Comparison of ENCODE assay signal across 20 cellular contexts in the genomic region with DNA sequence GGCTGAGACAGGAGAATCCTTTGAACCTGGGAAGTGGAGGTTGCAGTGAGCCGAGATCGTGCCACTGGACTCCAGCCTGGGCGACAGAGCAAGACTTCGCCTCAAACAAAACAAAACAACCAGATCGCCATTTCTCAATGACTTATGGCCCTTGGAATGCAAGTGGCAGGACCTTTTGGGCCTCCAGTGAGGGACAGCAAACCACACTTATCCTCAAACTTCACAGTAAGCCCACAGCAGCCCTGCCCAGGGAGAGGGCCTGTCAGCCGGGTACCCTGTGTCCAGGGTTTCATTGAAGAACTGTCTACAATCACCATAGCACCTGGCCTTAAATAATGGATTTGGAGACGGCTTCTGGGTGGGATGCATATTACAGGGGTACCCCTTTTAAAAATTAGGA. TPM values are rescaled to one million over a fixed set of nuclear protein-coding genes. Genes with fewer than 3 reads are reported as not detected.
DNase-seq lines count a peak whose midpoint lies in the region; ATAC-seq and TF ChIP-seq lines count a peak whose summit lies in the region.
"Had no signal": no experiment of that assay in that cellular context is flagged by ENCODE, and none has a peak within 500 bp of the region (broad histone marks: within the 10 kb centered on the region; RNA-seq: fewer than 3 reads in every experiment).

No MANE protein-coding gene starts in this region.

- peaks cover 0 to 4% of the 10 kb centered on the region in 2 donors for H3K36me3 Mint-ChIP-seq in activated T-cell treated with anti-CD3 and anti-CD28 coated beads, Interleukin-2, amount 50 U/mL, for 72 hours (ENCODE audit: insufficient read depth in 2 of 2)
- H3K36me3 Mint-ChIP-seq in memory B cell (peaks cover 14% of the 10 kb centered on the region), type B pancreatic cell (peaks cover 12% of the 10 kb centered on the region)
- H3K36me3 Mint-ChIP-seq: naive B cell had no signal

- no peaks in the 10 kb centered on the region for H3K9me3 Mint-ChIP-seq in activated T-cell treated with anti-CD3 and anti-CD28 coated beads, Interleukin-2, amount 50 U/mL, for 72 hours
- no peaks in the 10 kb centered on the region for H3K9me3 Mint-ChIP-seq in memory B cell
- no peaks in the 10 kb centered on the region for H3K9me3 Mint-ChIP-seq in type B pancreatic cell
- H3K9me3 Mint-ChIP-seq: activated CD4-positive, alpha-beta T cell treated with anti-CD3 and anti-CD28 coated beads, Interleukin-2, amount 10 ng/mL, durations not matched to agents 24 days and 14 days; activated naive CD4-positive, alpha-beta T cell treated with anti-CD3 and anti-CD28 coated beads for 36 hours; effector memory CD8-positive, alpha-beta T cell; naive B cell had no signal

- TF ChIP-seq CTCF in VCaP (conservative IDR thresholded peaks at IDR 0.05) (no peak), type B pancreatic cell (conservative IDR thresholded peaks at IDR 0.05) (no peak)

- ATAC-seq in activated T-cell treated with anti-CD3 and anti-CD28 coated beads, Interleukin-2, amount 50 U/mL, for 72 hours (replicated peaks in 1 of 2) = no peak
- no peak for ATAC-seq in memory B cell (ENCODE audit: low read depth)
- ATAC-seq in HG03045 (IDR thresholded peaks at IDR 0.05; ENCODE audit: unreplicated experiment) = no peak
- ATAC-seq: effector memory CD8-positive, alpha-beta T cell; lower lobe of right lung; pancreas had no signal

- no peaks in the 10 kb centered on the region for H3K27me3 Mint-ChIP-seq in activated T-cell treated with anti-CD3 and anti-CD28 coated beads, Interleukin-2, amount 50 U/mL, for 72 hours (ENCODE audit: low read depth)
- no peaks in the 10 kb centered on the region for H3K27me3 Mint-ChIP-seq in memory B cell
- H3K27me3 Mint-ChIP-seq in type B pancreatic cell = no peaks in the 10 kb centered on the region
- H3K27me3 Mint-ChIP-seq: activated CD4-positive, alpha-beta T cell treated with anti-CD3 and anti-CD28 coated beads, Interleukin-2, amount 10 ng/mL, durations not matched to agents 24 days and 14 days; effector memory CD8-positive, alpha-beta T cell; naive B cell had no signal

- H3K4me1 Mint-ChIP-seq in activated T-cell treated with anti-CD3 and anti-CD28 coated beads, Interleukin-2, amount 50 U/mL, for 72 hours (ENCODE audit: low read depth) = peaks cover 7% of the 10 kb centered on the region
- no peaks in the 10 kb centered on the region for H3K4me1 Mint-ChIP-seq in memory B cell
- no peaks in the 10 kb centered on the region for H3K4me1 Mint-ChIP-seq in type B pancreatic cell (ENCODE audit: unreplicated experiment)

- peak overlapping the region; percentile 27 for H3K27ac Mint-ChIP-seq in activated T-cell treated with anti-CD3 and anti-CD28 coated beads, Interleukin-2, amount 50 U/mL, for 72 hours
- peak overlapping the region; percentile 68 for H3K27ac Mint-ChIP-seq in memory B cell
- H3K27ac Mint-ChIP-seq in type B pancreatic cell = peak overlapping the region; percentile 26
- H3K27ac Mint-ChIP-seq: activated CD4-positive, alpha-beta T cell treated with anti-CD3 and anti-CD28 coated beads, Interleukin-2, amount 10 ng/mL, durations not matched to agents 24 days and 14 days had no signal

- no peak overlapping the region for H3K4me3 Mint-ChIP-seq in activated T-cell treated with anti-CD3 and anti-CD28 coated beads, Interleukin-2, amount 50 U/mL, for 72 hours
- H3K4me3 Mint-ChIP-seq in memory B cell = no peak overlapping the region
- no peak overlapping the region for H3K4me3 Mint-ChIP-seq in type B pancreatic cell
- H3K4me3 Mint-ChIP-seq: activated CD4-positive, alpha-beta T cell treated with anti-CD3 and anti-CD28 coated beads, Interleukin-2, amount 10 ng/mL, durations not matched to agents 24 days and 14 days; activated naive CD4-positive, alpha-beta T cell treated with anti-CD3 and anti-CD28 coated beads for 36 hours; effector memory CD8-positive, alpha-beta T cell had no signal

- peak overlapping the region; percentile 30; the same call in 1 of the 2 replicates for H3K27ac ChIP-seq in VCaP
- H3K27ac ChIP-seq: BLaER1 treated with 17β-estradiol and CSF1 and Interleukin-3, amounts not matched to agents 10 nM and 100 nM; lower lobe of right lung; pancreas; upper lobe of left lung had no signal

- no peak for DNase-seq in activated T-cell treated with anti-CD3 and anti-CD28 coated beads, Interleukin-2, amount 50 U/mL, for 72 hours
- no peak for DNase-seq in activated T-cell treated with anti-CD3 and anti-CD28 coated beads, Interleukin-2, amount 50 U/mL, for 48 hours
- DNase-seq in memory B cell (ENCODE audit: low spot score in 2 of 2) = no peak
- no peak for DNase-seq in type B pancreatic cell (ENCODE audit: extremely low spot score, unreplicated experiment)
- no peak for DNase-seq in NCI-H524 treated with DMSO at 0.1 percent for 48 hours (lab: John Stamatoyannopoulos, UW)
- DNase-seq in NCI-H226 = no peak
- DNase-seq: activated CD4-positive, alpha-beta T cell treated with anti-CD3 and anti-CD28 coated beads, Interleukin-2, amount 10 ng/mL, durations not matched to agents 24 days and 14 days; activated CD8-positive, alpha-beta memory T cell treated with anti-CD3 and anti-CD28 coated beads, Interleukin-2, amount 50 U/mL, for 48 hours; activated naive CD4-positive, alpha-beta T cell treated with anti-CD3 and anti-CD28 coated beads for 36 hours; effector memory CD8-positive, alpha-beta T cell; lower lobe of right lung; naive B cell; NCI-H2081; NCI-H526 treated with DMSO at 0.1 percent for 48 hours; Right ventricle myocardium superior; upper lobe of left lung had no signal

RNA-seq across cellular contexts. Expression of a gene that starts 11.7 kb away (rescaled TPM):
- 100 to 1,000 TPM; 108 to 145 TPM for total RNA-seq in activated T-cell treated with anti-CD3 and anti-CD28 coated beads, Interleukin-2, amount 50 U/mL, for 72 hours
- total RNA-seq in type B pancreatic cell (ENCODE audit: low replicate concordance) = 219 and 327 TPM in 2 replicates

RNA-seq across cellular contexts. Expression of a gene that starts 26.9 kb away (rescaled TPM):
- total RNA-seq in activated T-cell treated with anti-CD3 and anti-CD28 coated beads, Interleukin-2, amount 50 U/mL, for 72 hours = 10 to 100 TPM in 1 of 2 donors, 1 to 10 TPM in 1; 6.9 to 10.9 TPM
- total RNA-seq in type B pancreatic cell (ENCODE audit: low replicate concordance) = 8.7 and 9.5 TPM in 2 replicates

RNA-seq across cellular contexts. Expression of a gene that starts 29.5 kb away (rescaled TPM):
- total RNA-seq in activated T-cell treated with anti-CD3 and anti-CD28 coated beads, Interleukin-2, amount 50 U/mL, for 72 hours = 1 to 10 TPM; 5.2 to 9.0 TPM
- total RNA-seq in type B pancreatic cell (ENCODE audit: low replicate concordance) = 18.6 and 40.2 TPM in 2 replicates

RNA-seq across cellular contexts. Expression of a gene that starts 35.7 kb away (rescaled TPM):
- total RNA-seq in activated T-cell treated with anti-CD3 and anti-CD28 coated beads, Interleukin-2, amount 50 U/mL, for 72 hours = 1,000 to 10,000 TPM; 2,006 to 2,174 TPM
- 1,717 and 1,950 TPM in 2 replicates for total RNA-seq in type B pancreatic cell (ENCODE audit: low replicate concordance)

RNA-seq across cellular contexts. Expression of a gene that starts 37.8 kb away (rescaled TPM):
- 10 to 100 TPM; 10.4 to 17.3 TPM for total RNA-seq in activated T-cell treated with anti-CD3 and anti-CD28 coated beads, Interleukin-2, amount 50 U/mL, for 72 hours
- total RNA-seq in type B pancreatic cell (ENCODE audit: low replicate concordance) = 54.2 and 133 TPM in 2 replicates
